ENCODE assay signal across 13 cellular contexts in genomic region chr4:81839347-81840042, GRCh38.
DNase-seq lines count a peak whose midpoint lies in the region; ATAC-seq and TF ChIP-seq lines count a peak whose summit lies in the region.
"Had no signal": no experiment of that assay in that cellular context is flagged by ENCODE, and none has a peak within 500 bp of the region (broad histone marks: within the 10 kb centered on the region; RNA-seq: fewer than 3 reads in every experiment).

No MANE protein-coding gene starts in this region.

- no peak for TF ChIP-seq CTCF in foreskin keratinocyte (conservative IDR thresholded peaks at IDR 0.05)
- no peak for TF ChIP-seq CTCF in PC-3 (conservative IDR thresholded peaks at IDR 0.05; ENCODE audit: low read depth, low read length)

- ATAC-seq in GM19463 (IDR thresholded peaks at IDR 0.05; ENCODE audit: unreplicated experiment) (peak; percentile 75), foreskin keratinocyte (peak; percentile 57), PC-3 (no peak), GM18498 (IDR thresholded peaks at IDR 0.05; ENCODE audit: unreplicated experiment) (no peak)
- ATAC-seq: HepG2, WTC11 had no signal

- no peak overlapping the region for H3K4me3 ChIP-seq in PC-3 (ENCODE audit: low read length)
- H3K4me3 ChIP-seq: skin epidermis had no signal

- H3K27me3 ChIP-seq in foreskin keratinocyte (no peaks in the 10 kb centered on the region), PC-3 (ENCODE audit: low read length) (peaks cover 4% of the 10 kb centered on the region)

- H3K4me2 ChIP-seq in PC-3 (ENCODE audit: low read length): no peak overlapping the region

- no peaks in the 10 kb centered on the region for H4K20me1 ChIP-seq in PC-3 (ENCODE audit: low read length)

- no peak overlapping the region for H2AFZ ChIP-seq in PC-3 (ENCODE audit: low read length)

- no peaks in the 10 kb centered on the region for H3K4me1 ChIP-seq in foreskin keratinocyte
- H3K4me1 ChIP-seq in PC-3 (ENCODE audit: insufficient read depth, low read length): no peaks in the 10 kb centered on the region

- no peak overlapping the region for H3K27ac ChIP-seq in foreskin keratinocyte
- H3K27ac ChIP-seq in PC-3 (ENCODE audit: low read length): no peak overlapping the region
- H3K27ac ChIP-seq in caudate nucleus (ENCODE audit: low read depth, low read length): no peak overlapping the region
- H3K27ac ChIP-seq: skin epidermis had no signal

- H3K79me2 ChIP-seq in PC-3 (ENCODE audit: low read length): no peaks in the 10 kb centered on the region

- H3K9me2 ChIP-seq in PC-3 (replicated peaks; ENCODE audit: low read length): no peaks in the 10 kb centered on the region

- POLR2A ChIA-PET in PC-3 (lab: Charles Lee; ENCODE audit: unreplicated experiment): no interaction called here

- DNase-seq in DMS153 treated with DMSO at 0.1 percent for 48 hours (lab: John Stamatoyannopoulos, UW; ENCODE audit: unreplicated experiment) (peak; percentile 81), NCI-H146 treated with DMSO at 0.1 percent for 48 hours (lab: John Stamatoyannopoulos, UW; ENCODE audit: unreplicated experiment) (peak; percentile 98), foreskin keratinocyte (peak in 1 of 2 donors; percentile 44), PC-3 (no peak), caudate nucleus (lab: John Stamatoyannopoulos, UW) (no peak)
- DNase-seq in effector CD4-positive, alpha-beta T cell: no peak
- DNase-seq: cortex of kidney, NCI-H510A treated with DMSO at 0.1 percent for 48 hours had no signal

- CTCF ChIA-PET in PC-3 (lab: Charles Lee): no interaction called here

- H3F3A ChIP-seq in PC-3 (ENCODE audit: low read length, unreplicated experiment): no peaks in the 10 kb centered on the region

- BruUV-seq in PC-3 (replicated peaks; lab: Mats Ljungman, UMichigan): no TSS peak

- intact Hi-C loops in PC-3 (cut with micrococcal nuclease): loop anchor here (5.0 kb wide), 1 partner anchor 428 kb away; no protein-coding TSS in a partner anchor

- H3K36me3 ChIP-seq in PC-3 (ENCODE audit: low read depth, low read length): no peaks in the 10 kb centered on the region

- no peaks in the 10 kb centered on the region for H3K9me3 ChIP-seq in PC-3 (ENCODE audit: low read length)

- no peak overlapping the region for H3K9ac ChIP-seq in PC-3 (ENCODE audit: low read length)

Comparison
In these comparisons a context has a peak if more than half of its experiments do, and no peak if none do; other contexts are left out.
1. DNase-seq: peak in DMS153 treated with DMSO at 0.1 percent for 48 hours (single experiment) and NCI-H146 treated with DMSO at 0.1 percent for 48 hours (single experiment); none in PC-3 (single experiment), effector CD4-positive, alpha-beta T cell (single experiment) and caudate nucleus (0 of 61).
2. ATAC-seq: peak in GM19463 (single experiment) and foreskin keratinocyte (single experiment); none in PC-3 (single experiment) and GM18498 (single experiment).